ENCODE assay signal across 13 cellular contexts in genomic region chr12:2288001-2288400, GRCh38.
DNase-seq lines count a peak whose midpoint lies in the region; ATAC-seq and TF ChIP-seq lines count a peak whose summit lies in the region.
"Had no signal": no experiment of that assay in that cellular context is flagged by ENCODE, and none has a peak within 500 bp of the region (broad histone marks: within the 10 kb centered on the region; RNA-seq: fewer than 3 reads in every experiment).

No MANE protein-coding gene starts in this region.

- H3K27ac Mint-ChIP-seq in effector memory CD8-positive, alpha-beta T cell = no peak overlapping the region
- H3K27ac Mint-ChIP-seq: activated T-helper 2 cell treated with anti-CD3 and anti-CD28 coated beads, Interferon-gamma antibody, Interleukin-2, Interleukin-4, amounts not matched to agents 10 μg/mL and 5 μg/mL and 100 μg/mL, durations not matched to agents 14 hours and 24 hours and 36 hours had no signal

- ATAC-seq in upper lobe of right lung = peak; percentile 39
- no peak for ATAC-seq in effector memory CD8-positive, alpha-beta T cell (replicated peaks)
- no peak for ATAC-seq in activated T-cell treated with anti-CD3 and anti-CD28 coated beads, Interleukin-2, amount 50 U/mL, for 4 hours

- no peaks in the 10 kb centered on the region for H3K36me3 ChIP-seq in upper lobe of right lung
- H3K36me3 ChIP-seq: pancreas had no signal

- no peak overlapping the region for H3K4me3 Mint-ChIP-seq in effector memory CD8-positive, alpha-beta T cell
- H3K4me3 Mint-ChIP-seq in activated T-cell treated with anti-CD3 and anti-CD28 coated beads, Interleukin-2, amount 50 U/mL, for 4 hours = no peak overlapping the region

- no peak overlapping the region for H3K4me3 ChIP-seq in upper lobe of right lung
- H3K4me3 ChIP-seq: pancreas, PC-9 had no signal

- DNase-seq in SIG-M5 treated with dmso at 0.1 percent for 504 hours (lab: John Stamatoyannopoulos, UW; ENCODE audit: unreplicated experiment) = peak; percentile 50
- DNase-seq in SIG-M5 (lab: John Stamatoyannopoulos, UW) = no peak
- DNase-seq in UCSD-AML1 (lab: John Stamatoyannopoulos, UW; ENCODE audit: unreplicated experiment) = peak; percentile 66
- peak; percentile 72 for DNase-seq in hepatic stellate cell (ENCODE audit: low spot score)
- DNase-seq in upper lobe of right lung = peak; percentile 60
- no peak for DNase-seq in stimulated activated CD4-positive, alpha-beta T cell treated with anti-CD3 and anti-CD28 coated beads, Interleukin-12 subunit alpha, Interleukin-12 subunit beta, amount 100 ng/mL, for 4 hours
- no peak for DNase-seq in effector memory CD8-positive, alpha-beta T cell
- no peak for DNase-seq in activated T-cell treated with anti-CD3 and anti-CD28 coated beads, Interleukin-2, amount 50 U/mL, for 4 hours
- DNase-seq: activated CD4-positive, CD25-positive, alpha-beta regulatory T cell; NCI-H1048; PC-9 had no signal

- no peaks in the 10 kb centered on the region for H3K27me3 ChIP-seq in upper lobe of right lung
- H3K27me3 ChIP-seq: pancreas had no signal

- peaks cover 41% of the 10 kb centered on the region for H3K4me1 ChIP-seq in upper lobe of right lung
- H3K4me1 ChIP-seq: pancreas had no signal

- intact Hi-C loops in upper lobe of right lung (cut with DNase I) = no loop called here

- H3K9me3 ChIP-seq in upper lobe of right lung = no peaks in the 10 kb centered on the region
- H3K9me3 ChIP-seq: pancreas had no signal

- no peak for TF ChIP-seq CTCF in upper lobe of right lung (IDR thresholded peaks at IDR 0.05)

- H3K4me1 Mint-ChIP-seq in effector memory CD8-positive, alpha-beta T cell (ENCODE audit: low read depth in 2 of 2) = peaks cover 0 to 3% of the 10 kb centered on the region in 2 donors
- H3K4me1 Mint-ChIP-seq in activated T-cell treated with anti-CD3 and anti-CD28 coated beads, Interleukin-2, amount 50 U/mL, for 4 hours (ENCODE audit: low read depth) = no peaks in the 10 kb centered on the region

- H3K27me3 Mint-ChIP-seq in effector memory CD8-positive, alpha-beta T cell = peaks cover 66 to 98% of the 10 kb centered on the region in 2 donors
- H3K27me3 Mint-ChIP-seq in activated T-cell treated with anti-CD3 and anti-CD28 coated beads, Interleukin-2, amount 50 U/mL, for 4 hours (ENCODE audit: low read depth) = peaks cover 33% of the 10 kb centered on the region

- H3K36me3 Mint-ChIP-seq in effector memory CD8-positive, alpha-beta T cell (ENCODE audit: insufficient read depth) = no peaks in the 10 kb centered on the region
- H3K36me3 Mint-ChIP-seq in activated T-cell treated with anti-CD3 and anti-CD28 coated beads, Interleukin-2, amount 50 U/mL, for 4 hours (ENCODE audit: insufficient read depth) = no peaks in the 10 kb centered on the region

- H3K9me3 Mint-ChIP-seq in effector memory CD8-positive, alpha-beta T cell = no peaks in the 10 kb centered on the region
- no peaks in the 10 kb centered on the region for H3K9me3 Mint-ChIP-seq in activated T-cell treated with anti-CD3 and anti-CD28 coated beads, Interleukin-2, amount 50 U/mL, for 4 hours
- H3K9me3 Mint-ChIP-seq: activated T-helper 2 cell treated with anti-CD3 and anti-CD28 coated beads, Interferon-gamma antibody, Interleukin-2, Interleukin-4, amounts not matched to agents 10 μg/mL and 5 μg/mL and 100 μg/mL, durations not matched to agents 14 hours and 24 hours and 36 hours had no signal

- H3K27ac ChIP-seq in upper lobe of right lung = peak overlapping the region; percentile 55
- H3K27ac ChIP-seq: pancreas, PC-9 had no signal

Comparison
In these comparisons a context has a peak if more than half of its experiments do, and no peak if none do; other contexts are left out.
1. DNase-seq: peak in SIG-M5 treated with dmso at 0.1 percent for 504 hours (single experiment), UCSD-AML1 (single experiment), hepatic stellate cell (single experiment) and upper lobe of right lung (single experiment); none in SIG-M5 (single experiment), stimulated activated CD4-positive, alpha-beta T cell treated with anti-CD3 and anti-CD28 coated beads, Interleukin-12 subunit alpha, Interleukin-12 subunit beta, amount 100 ng/mL, for 4 hours (single experiment), effector memory CD8-positive, alpha-beta T cell (0 of 3) and activated T-cell treated with anti-CD3 and anti-CD28 coated beads, Interleukin-2, amount 50 U/mL, for 4 hours (single experiment).